ENCODE assay signal across 1 cellular context in the genomic region with DNA sequence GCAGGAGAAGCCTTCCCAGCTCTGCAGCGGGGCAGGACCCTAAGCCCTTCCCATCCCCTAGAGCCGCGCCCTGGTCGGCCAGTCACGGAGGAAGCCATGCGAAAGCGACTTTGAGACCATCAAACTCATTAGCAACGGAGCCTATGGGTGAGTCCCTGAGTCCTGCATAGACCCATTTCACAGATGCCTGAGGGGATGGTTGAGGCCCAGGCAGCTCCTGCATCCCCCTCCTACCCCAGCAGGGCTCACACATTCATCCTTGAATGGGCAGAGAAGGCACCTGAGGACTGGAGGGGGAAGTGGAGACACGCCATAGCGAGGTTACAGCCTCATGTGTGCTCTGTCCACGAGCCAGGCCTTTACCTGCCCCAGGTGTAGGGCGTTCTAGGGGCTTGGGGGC.
TF ChIP-seq lines count a peak whose summit lies in the region.

No MANE protein-coding gene starts in this region.

TF ChIP-seq in K562, 482 proteins besides CTCF, POLR2A, EP300 and RAD21:
- TF ChIP-seq NFE2L1 (tag; IDR thresholded peaks at IDR 0.05; ENCODE audit: borderline replicate concordance, low read depth): no peak
- 0 out of 4 replicates have a peak, but pooled peaks of 1 of the 2 experiments have one; percentile 29 for TF ChIP-seq RCOR1 (IDR thresholded peaks at IDR 0.05; ENCODE audit: borderline replicate concordance in 1 of 2, low read depth in 2 of 2, low read length in 2 of 2)
- TF ChIP-seq SMARCA5 (IDR thresholded peaks at IDR 0.05): peak; percentile 55; the same call in 1 of the 2 replicates
- TF ChIP-seq ADNP (tag; IDR thresholded peaks at IDR 0.05): peak; percentile 58
- peak; percentile 79 for TF ChIP-seq BCOR (IDR thresholded peaks at IDR 0.05)
- no peak for TF ChIP-seq CAMTA2 (CRISPR knock-in tag; conservative IDR thresholded peaks at IDR 0.05)
- TF ChIP-seq AFF4 (CRISPR knock-in tag; IDR thresholded peaks at IDR 0.05): no peak
- 0 out of 2 replicates have a peak, but pooled peaks have one; percentile 28 for TF ChIP-seq ZC3H4 (CRISPR knock-in tag; IDR thresholded peaks at IDR 0.05; ENCODE audit: borderline replicate concordance)
- 0 out of 2 replicates have a peak, but pooled peaks have one; percentile 67 for TF ChIP-seq PTBP1 (IDR thresholded peaks at IDR 0.05; ENCODE audit: low read depth, low read length)
- TF ChIP-seq RBM25 (IDR thresholded peaks at IDR 0.05; ENCODE audit: low read depth, low read length, severe bottlenecking): peak; percentile 77
- TF ChIP-seq EGR1 (conservative IDR thresholded peaks at IDR 0.05): no peak
- peak in 1 of 2 experiments; percentile 50; a peak in 1 of 4 replicates for TF ChIP-seq KDM1A (IDR thresholded peaks at IDR 0.05)
